21 cellular contexts compared by ENCODE assay signal in the genomic region with DNA sequence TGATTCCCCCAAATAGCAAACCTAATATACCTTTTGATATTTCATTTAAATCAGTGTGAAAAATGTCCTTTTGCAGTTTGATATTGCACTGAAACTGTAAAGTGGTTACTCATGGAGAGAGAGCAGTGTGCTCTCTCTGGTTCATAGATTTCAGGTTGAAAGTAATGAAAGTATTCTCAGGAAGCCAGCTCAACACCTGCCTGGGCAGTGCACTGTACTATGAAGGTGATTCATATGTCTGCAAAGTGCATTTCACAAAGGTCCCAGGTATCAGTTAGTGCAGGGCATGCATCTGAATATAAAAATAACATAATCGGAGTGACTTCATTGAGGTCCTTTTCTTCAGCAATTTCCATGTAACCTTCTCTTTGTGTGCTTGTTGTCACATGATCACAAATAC.
"Had no signal": no experiment of that assay in that cellular context is flagged by ENCODE, and none has a peak within 500 bp of the region (broad histone marks: within the 10 kb centered on the region; RNA-seq: fewer than 3 reads in every experiment).

No MANE protein-coding gene starts in this region.

- H3K36me3 Mint-ChIP-seq: activated CD4-positive, alpha-beta memory T cell treated with anti-CD3 and anti-CD28 coated beads for 36 hours; activated CD8-positive, alpha-beta memory T cell treated with anti-CD3 and anti-CD28 coated beads, Interleukin-2, amount 10 ng/mL, durations not matched to agents 7 days and 5 days; activated naive CD8-positive, alpha-beta T cell treated with anti-CD3 and anti-CD28 coated beads for 36 hours; naive thymus-derived CD4-positive, alpha-beta T cell; stimulated activated effector memory CD8-positive, alpha-beta T cell treated with anti-CD3 and anti-CD28 coated beads, Interleukin-12 subunit alpha, Interleukin-12 subunit beta, amount 100 ng/mL, for 72 hours; type B pancreatic cell had no signal

- H3K4me1 ChIP-seq: gastrocnemius medialis, pancreas, right lobe of liver, testis had no signal

- H3K4me3 Mint-ChIP-seq: activated CD4-positive, alpha-beta memory T cell treated with anti-CD3 and anti-CD28 coated beads for 36 hours; activated CD4-positive, alpha-beta T cell treated with anti-CD3 and anti-CD28 coated beads for 36 hours; activated CD8-positive, alpha-beta memory T cell treated with anti-CD3 and anti-CD28 coated beads, Interleukin-2, amount 10 ng/mL, durations not matched to agents 7 days and 5 days; activated naive CD8-positive, alpha-beta T cell treated with anti-CD3 and anti-CD28 coated beads for 36 hours; endodermal cell; naive thymus-derived CD4-positive, alpha-beta T cell; stimulated activated effector memory CD8-positive, alpha-beta T cell treated with anti-CD3 and anti-CD28 coated beads, Interleukin-12 subunit alpha, Interleukin-12 subunit beta, amount 100 ng/mL, for 72 hours; T-helper 2 cell treated with Interferon-gamma antibody and Interleukin-4, amounts not matched to agents 5 μg/mL and 100 μg/mL, for 36 hours; type B pancreatic cell; WTC11 had no signal

- H3K27ac ChIP-seq: gastrocnemius medialis, pancreas, right lobe of liver, testis had no signal

- H3K36me3 ChIP-seq: gastrocnemius medialis, pancreas, right lobe of liver had no signal

- ATAC-seq: activated CD4-positive, alpha-beta T cell treated with anti-CD3 and anti-CD28 coated beads for 36 hours; activated CD8-positive, alpha-beta memory T cell treated with anti-CD3 and anti-CD28 coated beads, Interleukin-2, amount 10 ng/mL, durations not matched to agents 7 days and 5 days; gastrocnemius medialis; naive thymus-derived CD4-positive, alpha-beta T cell; right lobe of liver; stimulated activated effector memory CD8-positive, alpha-beta T cell treated with anti-CD3 and anti-CD28 coated beads, Interleukin-12 subunit alpha, Interleukin-12 subunit beta, amount 100 ng/mL, for 72 hours; WTC11 had no signal

- H3K9me3 ChIP-seq: gastrocnemius medialis, pancreas, right lobe of liver, testis had no signal

- H3K27ac Mint-ChIP-seq: activated CD4-positive, alpha-beta memory T cell treated with anti-CD3 and anti-CD28 coated beads for 36 hours; activated CD4-positive, alpha-beta T cell treated with anti-CD3 and anti-CD28 coated beads for 36 hours; activated CD8-positive, alpha-beta memory T cell treated with anti-CD3 and anti-CD28 coated beads, Interleukin-2, amount 10 ng/mL, durations not matched to agents 7 days and 5 days; activated naive CD8-positive, alpha-beta T cell treated with anti-CD3 and anti-CD28 coated beads for 36 hours; endodermal cell; naive thymus-derived CD4-positive, alpha-beta T cell; stimulated activated effector memory CD8-positive, alpha-beta T cell treated with anti-CD3 and anti-CD28 coated beads, Interleukin-12 subunit alpha, Interleukin-12 subunit beta, amount 100 ng/mL, for 72 hours; T-helper 2 cell treated with Interferon-gamma antibody and Interleukin-4, amounts not matched to agents 5 μg/mL and 100 μg/mL, for 36 hours; type B pancreatic cell; WTC11 had no signal

- H3K4me3 ChIP-seq: gastrocnemius medialis, pancreas, right lobe of liver, testis had no signal

- H3K27me3 Mint-ChIP-seq: activated CD4-positive, alpha-beta memory T cell treated with anti-CD3 and anti-CD28 coated beads for 36 hours; activated CD4-positive, alpha-beta T cell treated with anti-CD3 and anti-CD28 coated beads for 36 hours; activated CD8-positive, alpha-beta memory T cell treated with anti-CD3 and anti-CD28 coated beads, Interleukin-2, amount 10 ng/mL, durations not matched to agents 7 days and 5 days; activated naive CD8-positive, alpha-beta T cell treated with anti-CD3 and anti-CD28 coated beads for 36 hours; naive thymus-derived CD4-positive, alpha-beta T cell; type B pancreatic cell had no signal

- FAIRE-seq: pancreas, small intestine, TTC549 had no signal

- H3K27me3 ChIP-seq: gastrocnemius medialis, pancreas, right lobe of liver, testis had no signal

- H3K4me1 Mint-ChIP-seq: activated CD4-positive, alpha-beta T cell treated with anti-CD3 and anti-CD28 coated beads for 36 hours; activated CD8-positive, alpha-beta memory T cell treated with anti-CD3 and anti-CD28 coated beads, Interleukin-2, amount 10 ng/mL, durations not matched to agents 7 days and 5 days; activated naive CD8-positive, alpha-beta T cell treated with anti-CD3 and anti-CD28 coated beads for 36 hours; endodermal cell; naive thymus-derived CD4-positive, alpha-beta T cell; stimulated activated effector memory CD8-positive, alpha-beta T cell treated with anti-CD3 and anti-CD28 coated beads, Interleukin-12 subunit alpha, Interleukin-12 subunit beta, amount 100 ng/mL, for 72 hours; WTC11 had no signal

- DNase-seq: activated CD4-positive, alpha-beta memory T cell treated with anti-CD3 and anti-CD28 coated beads for 36 hours; activated CD4-positive, alpha-beta T cell treated with anti-CD3 and anti-CD28 coated beads for 36 hours; activated CD8-positive, alpha-beta memory T cell treated with anti-CD3 and anti-CD28 coated beads, Interleukin-2, amount 10 ng/mL, durations not matched to agents 7 days and 5 days; activated naive CD8-positive, alpha-beta T cell treated with anti-CD3 and anti-CD28 coated beads for 36 hours; amniotic stem cell; endodermal cell; erythroblast; gastrocnemius medialis; head of caudate nucleus; mesendoderm; naive thymus-derived CD4-positive, alpha-beta T cell; pancreas; right lobe of liver; small intestine; stimulated activated CD4-positive, alpha-beta T cell treated with anti-CD3 and anti-CD28 coated beads, Interleukin-4, amount 100 ng/mL, for 1 hour; testis had no signal

- H3K9me3 Mint-ChIP-seq: type B pancreatic cell had no signal
